Comparison of ENCODE assay signal across 9 cellular contexts in the genomic region with DNA sequence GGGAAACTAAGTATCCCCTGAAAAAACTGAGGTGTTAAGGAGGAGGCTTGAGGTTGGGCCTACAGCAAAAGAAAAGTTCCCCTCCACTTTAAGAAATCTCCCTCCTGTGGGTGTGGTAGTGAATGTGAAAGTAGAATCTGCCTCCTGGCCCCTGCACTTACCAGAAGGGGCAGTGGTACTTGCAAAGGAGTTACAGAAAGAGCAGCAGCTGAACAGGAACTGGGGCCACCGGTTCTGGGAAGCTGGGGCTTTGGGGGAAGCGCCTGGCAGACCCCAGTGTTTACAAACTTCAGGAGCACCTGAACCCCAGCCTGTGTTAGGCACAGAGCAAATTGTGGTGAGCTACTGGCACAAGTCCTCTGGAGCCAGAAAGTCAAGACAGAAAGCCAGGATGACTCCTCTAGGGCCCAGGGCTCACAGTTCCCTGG.
A peak's percentile ranks its signal among the peaks of the same experiment; 100 is the strongest.
DNase-seq lines count a peak whose midpoint lies in the region; ATAC-seq and TF ChIP-seq lines count a peak whose summit lies in the region.
"Had no signal": no experiment of that assay in that cellular context is flagged by ENCODE, and none has a peak within 500 bp of the region (broad histone marks: within the 10 kb centered on the region; RNA-seq: fewer than 3 reads in every experiment).

No MANE protein-coding gene starts in this region.

- H3K27ac ChIP-seq in testis = no peak overlapping the region
- H3K27ac ChIP-seq: epithelial cell of prostate had no signal

- peak overlapping the region; percentile 84 for H3K27ac Mint-ChIP-seq in activated naive CD8-positive, alpha-beta T cell treated with anti-CD3 and anti-CD28 coated beads, Interleukin-2, amount 50 U/mL, for 24 hours

- H3K36me3 Mint-ChIP-seq in activated naive CD8-positive, alpha-beta T cell treated with anti-CD3 and anti-CD28 coated beads, Interleukin-2, amount 50 U/mL, for 24 hours (ENCODE audit: low read depth) = no peaks in the 10 kb centered on the region

- peak; percentile 91 for ATAC-seq in GM21526 (IDR thresholded peaks at IDR 0.05; ENCODE audit: low FRiP score, unreplicated experiment)
- peak; percentile 90 for ATAC-seq in activated naive CD8-positive, alpha-beta T cell treated with anti-CD3 and anti-CD28 coated beads, Interleukin-2, amount 50 U/mL, for 24 hours

- no peaks in the 10 kb centered on the region for H3K27me3 ChIP-seq in testis

- TF ChIP-seq CTCF in GM12864 (IDR thresholded peaks at IDR 0.05; ENCODE audit: low read depth, low read length, missing control alignments) (peak; percentile 34), testis (IDR thresholded peaks at IDR 0.05) (no peak)

- no peak overlapping the region for H3K4me3 Mint-ChIP-seq in activated naive CD8-positive, alpha-beta T cell treated with anti-CD3 and anti-CD28 coated beads, Interleukin-2, amount 50 U/mL, for 24 hours

- intact Hi-C loops in testis (cut with DNase I; ENCODE audit: low total_unique reads) = no loop called here

- DNase-seq in GM12864 (ENCODE audit: low read depth) = peak; percentile 68
- DNase-seq in Kasumi-1 (lab: John Stamatoyannopoulos, UW) = peak; percentile 53 to 68
- DNase-seq in activated naive CD8-positive, alpha-beta T cell treated with anti-CD3 and anti-CD28 coated beads, Interleukin-2, amount 50 U/mL, for 24 hours = peak; percentile 33
- peak; percentile 4 to 10 for DNase-seq in stimulated activated CD8-positive, alpha-beta memory T cell treated with anti-CD3 and anti-CD28 coated beads, Interleukin-15, amount 100 ng/mL, for 4 hours (ENCODE audit: low read depth in 2 of 2)
- DNase-seq in H4 (ENCODE audit: low spot score) = no peak
- DNase-seq in retina = no peak
- DNase-seq in testis = no peak

- peaks cover 6% of the 10 kb centered on the region for H3K4me1 ChIP-seq in testis

- no peak for TF ChIP-seq POLR2A in testis (IDR thresholded peaks at IDR 0.05)

- H3K9me3 ChIP-seq in testis = no peaks in the 10 kb centered on the region

- peaks cover 36% of the 10 kb centered on the region for H3K4me1 Mint-ChIP-seq in activated naive CD8-positive, alpha-beta T cell treated with anti-CD3 and anti-CD28 coated beads, Interleukin-2, amount 50 U/mL, for 24 hours

- H3K9me3 Mint-ChIP-seq in activated naive CD8-positive, alpha-beta T cell treated with anti-CD3 and anti-CD28 coated beads, Interleukin-2, amount 50 U/mL, for 24 hours = no peaks in the 10 kb centered on the region

- H3K4me3 ChIP-seq in GM12864 (ENCODE audit: low read depth, low read length) = no peak overlapping the region
- H3K4me3 ChIP-seq in testis = no peak overlapping the region

- WGBS in testis, 2 donors = 49 to 82% methylated on average over 2 of the region's 2 CpGs

- H3K27me3 Mint-ChIP-seq in activated naive CD8-positive, alpha-beta T cell treated with anti-CD3 and anti-CD28 coated beads, Interleukin-2, amount 50 U/mL, for 24 hours = no peaks in the 10 kb centered on the region

- no peaks in the 10 kb centered on the region for H3K36me3 ChIP-seq in testis (ENCODE audit: low read depth, missing control alignments)

Comparison
In these comparisons a context has a peak if more than half of its experiments do, and no peak if none do; other contexts are left out.
1. DNase-seq: peak in GM12864 (single experiment), Kasumi-1 (2 of 2), activated naive CD8-positive, alpha-beta T cell treated with anti-CD3 and anti-CD28 coated beads, Interleukin-2, amount 50 U/mL, for 24 hours (single experiment) and stimulated activated CD8-positive, alpha-beta memory T cell treated with anti-CD3 and anti-CD28 coated beads, Interleukin-15, amount 100 ng/mL, for 4 hours (2 of 2); none in H4 (single experiment), retina (single experiment) and testis (single experiment).